Comparison of ENCODE assay signal across 20 cellular contexts in genomic region chr20:41100001-41100480, GRCh38. TPM values are rescaled to one million over a fixed set of nuclear protein-coding genes. Genes with fewer than 3 reads are reported as not detected.
DNase-seq lines count a peak whose midpoint lies in the region; ATAC-seq and TF ChIP-seq lines count a peak whose summit lies in the region.
"Had no signal": no experiment of that assay in that cellular context is flagged by ENCODE, and none has a peak within 500 bp of the region (broad histone marks: within the 10 kb centered on the region; RNA-seq: fewer than 3 reads in every experiment).

No MANE protein-coding gene starts in this region.

- no peaks in the 10 kb centered on the region for H3K27me3 Mint-ChIP-seq in T-helper 17 cell
- H3K27me3 Mint-ChIP-seq: CD4-positive, CD25-positive, alpha-beta regulatory T cell had no signal

- H3K4me1 ChIP-seq in A673 (ENCODE audit: insufficient read depth, low read length, poor library complexity, severe bottlenecking) = peaks cover 6% of the 10 kb centered on the region
- H3K4me1 ChIP-seq: A549 had no signal

- H3K27me3 ChIP-seq in A673 (replicated peaks; ENCODE audit: insufficient read depth, low read depth, low read length, poor library complexity) (no peaks in the 10 kb centered on the region), WERI-Rb-1 (ENCODE audit: insufficient read depth, low read depth, severe bottlenecking) (no peaks in the 10 kb centered on the region)
- H3K27me3 ChIP-seq: MG63 had no signal

- peaks cover 17% of the 10 kb centered on the region for H3K36me3 Mint-ChIP-seq in T-helper 17 cell (ENCODE audit: low read depth)

- H3K4me3 Mint-ChIP-seq in T-helper 17 cell = peak overlapping the region; percentile 58
- H3K4me3 Mint-ChIP-seq: H9 had no signal

- H3K27ac ChIP-seq in A673 (ENCODE audit: low read depth, low read length, poor library complexity, severe bottlenecking) (peak overlapping the region; percentile 3), WERI-Rb-1 (no peak overlapping the region)
- H3K27ac ChIP-seq: A549 had no signal

- TF ChIP-seq CTCF in A673 (conservative IDR thresholded peaks at IDR 0.05; ENCODE audit: low read depth, low read length) (no peak), WERI-Rb-1 (IDR thresholded peaks at IDR 0.05; ENCODE audit: low read depth, low read length) (no peak)

- H3K36me3 ChIP-seq in A673 (ENCODE audit: insufficient read depth, low read length, poor library complexity, severe bottlenecking) (peaks cover 87% of the 10 kb centered on the region), WERI-Rb-1 (peaks cover 93% of the 10 kb centered on the region)

- no peak overlapping the region for H3K4me3 ChIP-seq in A673 (ENCODE audit: low read depth, low read length, poor library complexity, severe bottlenecking)
- H3K4me3 ChIP-seq in WERI-Rb-1 (ENCODE audit: low read depth, low read length) = no peak overlapping the region
- H3K4me3 ChIP-seq: A549, MG63 had no signal

- CTCF ChIA-PET in A673 (lab: Charles Lee) = no interaction called here

- BruUV-seq in A673 (replicated peaks; lab: Mats Ljungman, UMichigan) = no TSS peak

- DNase-seq in A673 (ENCODE audit: low spot score) (no peak), EL (peak; percentile 39), T-helper 17 cell (no peak), fibroblast of peridontal ligament (ENCODE audit: extremely low read depth) (peak; percentile 17), WERI-Rb-1 (no peak), HUDEP-2 (lab: John Stamatoyannopoulos, UW; ENCODE audit: unreplicated experiment in 76 of 76) (no peak)
- DNase-seq: CD4-positive, CD25-positive, alpha-beta regulatory T cell; DMS79; H9; Kasumi-1; MG63; NCI-H1417 treated with DMSO at 0.1 percent for 48 hours; NCI-H187; NCI-H2107; NCI-H510A; NCI-H748 treated with DMSO at 0.1 percent for 48 hours had no signal

- H3K9me3 ChIP-seq in A673 (ENCODE audit: low read depth, low read length, poor library complexity, severe bottlenecking) (no peaks in the 10 kb centered on the region), T-helper 17 cell (ENCODE audit: control insufficient read depth, low read length, poor library complexity, severe bottlenecking) (no peaks in the 10 kb centered on the region), WERI-Rb-1 (ENCODE audit: severe bottlenecking) (no peaks in the 10 kb centered on the region)
- H3K9me3 ChIP-seq: A549, MG63 had no signal

- ATAC-seq in T-helper 17 cell (no peak), HG03457 (IDR thresholded peaks at IDR 0.05; ENCODE audit: unreplicated experiment) (no peak), HG02938 (IDR thresholded peaks at IDR 0.05; ENCODE audit: unreplicated experiment) (no peak)
- ATAC-seq: A549, Panc1 had no signal

- peak overlapping the region; percentile 53 for H3K27ac Mint-ChIP-seq in T-helper 17 cell
- H3K27ac Mint-ChIP-seq: H9 had no signal

- POLR2A ChIA-PET in A673 (lab: Charles Lee; ENCODE audit: low non-redundant PET) = no interaction called here

- intact Hi-C loops in A673 (cut with micrococcal nuclease; ENCODE audit: unreplicated experiment) = no loop called here

- peaks cover 9% of the 10 kb centered on the region for H3K4me1 Mint-ChIP-seq in T-helper 17 cell
- H3K4me1 Mint-ChIP-seq: H9 had no signal

RNA-seq across cellular contexts. Expression of gene PLCG1, which starts 37.3 kb away (rescaled TPM):
- total RNA-seq in A673 (2021) = 146 and 174 TPM in 2 replicates
- total RNA-seq in T-helper 17 cell = 100 to 1,000 TPM; 420 to 428 TPM

Comparison
In these comparisons a context has a peak if more than half of its experiments do, and no peak if none do; other contexts are left out.
1. DNase-seq: peak in EL (single experiment) and fibroblast of peridontal ligament (single experiment); none in A673 (single experiment), T-helper 17 cell (0 of 3), WERI-Rb-1 (single experiment) and HUDEP-2 (0 of 76).